8 cellular contexts compared by ENCODE assay signal in the genomic region with DNA sequence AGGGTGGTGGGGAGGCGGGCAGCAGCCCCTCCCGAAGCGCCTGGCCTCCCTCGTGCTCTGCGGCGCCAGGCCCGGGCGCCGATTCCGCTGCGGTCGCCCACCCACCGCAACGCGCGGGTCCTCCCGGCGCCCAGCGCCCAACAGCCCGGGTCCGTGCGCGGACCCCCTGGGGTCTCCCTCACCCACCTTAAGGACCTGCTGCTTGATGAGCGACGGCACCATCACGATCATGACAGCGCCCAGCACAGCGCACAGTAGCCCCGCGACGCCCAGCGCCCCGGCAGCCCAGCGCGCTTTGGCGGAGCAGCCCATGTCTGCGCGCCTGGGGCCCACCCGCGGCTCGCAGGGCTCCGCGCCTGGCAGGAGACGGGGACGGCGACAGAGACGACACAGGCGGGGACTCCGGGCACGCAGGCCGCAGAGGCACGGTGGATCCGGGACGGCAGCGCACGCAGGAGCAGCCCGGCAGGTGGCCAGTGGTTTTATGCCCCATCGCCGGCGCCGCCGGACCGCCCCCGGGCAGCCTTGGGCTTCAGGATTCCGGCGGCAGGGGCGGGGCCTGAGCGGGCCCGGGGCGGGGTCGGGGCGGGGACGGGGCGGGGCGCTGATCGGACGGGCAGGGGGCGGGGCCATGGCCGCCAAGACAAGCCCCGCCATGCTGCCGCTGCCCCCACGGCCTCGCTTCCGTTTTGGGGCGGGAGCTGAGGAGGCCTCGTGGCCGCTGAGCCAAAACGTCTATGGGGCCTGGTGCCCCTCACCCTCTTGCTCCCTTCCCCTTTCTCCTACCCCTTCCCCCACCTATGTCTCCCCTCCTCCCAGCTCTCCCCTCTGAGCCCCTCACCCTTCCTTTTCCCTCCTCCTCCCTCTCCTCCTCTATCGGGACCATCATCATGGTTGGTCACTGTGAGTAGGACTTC. TPM values are rescaled to one million over a fixed set of nuclear protein-coding genes. Genes with fewer than 3 reads are reported as not detected.
DNase-seq lines count a peak whose midpoint lies in the region; ATAC-seq and TF ChIP-seq lines count a peak whose summit lies in the region.

A gene with protein sequence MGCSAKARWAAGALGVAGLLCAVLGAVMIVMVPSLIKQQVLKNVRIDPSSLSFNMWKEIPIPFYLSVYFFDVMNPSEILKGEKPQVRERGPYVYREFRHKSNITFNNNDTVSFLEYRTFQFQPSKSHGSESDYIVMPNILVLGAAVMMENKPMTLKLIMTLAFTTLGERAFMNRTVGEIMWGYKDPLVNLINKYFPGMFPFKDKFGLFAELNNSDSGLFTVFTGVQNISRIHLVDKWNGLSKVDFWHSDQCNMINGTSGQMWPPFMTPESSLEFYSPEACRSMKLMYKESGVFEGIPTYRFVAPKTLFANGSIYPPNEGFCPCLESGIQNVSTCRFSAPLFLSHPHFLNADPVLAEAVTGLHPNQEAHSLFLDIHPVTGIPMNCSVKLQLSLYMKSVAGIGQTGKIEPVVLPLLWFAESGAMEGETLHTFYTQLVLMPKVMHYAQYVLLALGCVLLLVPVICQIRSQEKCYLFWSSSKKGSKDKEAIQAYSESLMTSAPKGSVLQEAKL (minus strand): TSS at position 456 of the 917 bp plus-strand sequence. CDS start 144 bp downstream, at position 312.

- ATAC-seq in GM19043 (IDR thresholded peaks at IDR 0.05; ENCODE audit: low read depth, unreplicated experiment) (peak; percentile 65), HG03342 (IDR thresholded peaks at IDR 0.05; ENCODE audit: unreplicated experiment) (peak; percentile 65)

- TF ChIP-seq RAD21 in liver (IDR thresholded peaks at IDR 0.05), result peak in 1 of 2 donors; percentile 53

- peaks cover 54% of the 10 kb centered on the region for H3K36me3 Mint-ChIP-seq in dendritic cell treated with granulocyte-macrophage colony-stimulating factor and Interleukin-4, amounts not matched to agents 40 ng/mL and 50 ng/mL, for 4 days (ENCODE audit: low read depth)

- H3K9me3 Mint-ChIP-seq in dendritic cell treated with granulocyte-macrophage colony-stimulating factor and Interleukin-4, amounts not matched to agents 40 ng/mL and 50 ng/mL, for 4 days, result no peaks in the 10 kb centered on the region

- H3K27ac ChIP-seq in liver (ENCODE audit: low read depth in 1 of 2, low read length in 2 of 2), result peak within 1 kb of the TSS; percentile 90 to 95

- no peaks in the 10 kb centered on the region for H3K9me3 ChIP-seq in liver (ENCODE audit: control insufficient read depth in 4 of 4, low read length in 3 of 4)

- H3K27me3 ChIP-seq in liver (ENCODE audit: control insufficient read depth in 4 of 4, insufficient read depth in 4 of 4, low read length in 3 of 4), result no peaks in the 10 kb centered on the region

- H3K9ac ChIP-seq in liver (ENCODE audit: low read depth in 1 of 2, low read length in 2 of 2), result peak within 1 kb of the TSS; percentile 77 to 88

- DNase-seq in AML-193 (lab: John Stamatoyannopoulos, UW) (peak; percentile 62 to 67), NCI-H524 (lab: John Stamatoyannopoulos, UW) (peak; percentile 40 to 76)
- peak; percentile 67 for DNase-seq in activated CD4-positive, alpha-beta T cell treated with anti-CD3 and anti-CD28 coated beads, Interleukin-2, amount 50 U/mL, for 1 hour
- peak; percentile 71 for DNase-seq in stimulated activated CD4-positive, alpha-beta T cell treated with anti-CD3 and anti-CD28 coated beads, Interleukin-4, amount 100 ng/mL, for 24 hours

- under 1% methylated on average over 89 of the region's 89 CpGs for WGBS in liver

- intact Hi-C loops in dendritic cell treated with granulocyte-macrophage colony-stimulating factor and Interleukin-4, amounts not matched to agents 40 ng/mL and 50 ng/mL, for 4 days (cut with micrococcal nuclease), result loop anchor here (2.0 kb wide), 1 partner anchor 35 kb away; no protein-coding TSS in a partner anchor

- peak within 1 kb of the TSS; percentile 97 for H3K27ac Mint-ChIP-seq in dendritic cell treated with granulocyte-macrophage colony-stimulating factor and Interleukin-4, amounts not matched to agents 40 ng/mL and 50 ng/mL, for 4 days

- peaks cover 6 to 37% (median 26%) of the 10 kb centered on the region in 4 donors for H3K4me1 ChIP-seq in liver (ENCODE audit: control insufficient read depth in 4 of 4, insufficient read depth in 4 of 4, low read length in 3 of 4)

- H3K4me1 Mint-ChIP-seq in dendritic cell treated with granulocyte-macrophage colony-stimulating factor and Interleukin-4, amounts not matched to agents 40 ng/mL and 50 ng/mL, for 4 days (ENCODE audit: low read depth), result peaks cover 76% of the 10 kb centered on the region

- peaks cover 2 to 10% (median 3%) of the 10 kb centered on the region in 4 donors for H3K36me3 ChIP-seq in liver (ENCODE audit: control insufficient read depth in 4 of 4, insufficient read depth in 3 of 4, low read depth in 1 of 4, low read length in 3 of 4)

- TF ChIP-seq CTCF in liver (IDR thresholded peaks at IDR 0.05; ENCODE audit: low read depth, low read length, missing input control), result peak; percentile 28

- H3K4me3 Mint-ChIP-seq in dendritic cell treated with granulocyte-macrophage colony-stimulating factor and Interleukin-4, amounts not matched to agents 40 ng/mL and 50 ng/mL, for 4 days, result peak within 1 kb of the TSS; percentile 94

- peak within 1 kb of the TSS; percentile 82 to 87 (median 86) for H3K4me3 ChIP-seq in liver (ENCODE audit: low read depth in 1 of 3, low read length in 3 of 3)

- peaks cover 3% of the 10 kb centered on the region for H3K27me3 Mint-ChIP-seq in dendritic cell treated with granulocyte-macrophage colony-stimulating factor and Interleukin-4, amounts not matched to agents 40 ng/mL and 50 ng/mL, for 4 days

TF ChIP-seq in liver, 16 proteins besides CTCF, POLR2A, EP300 and RAD21:
- TF ChIP-seq, protein P1, sequence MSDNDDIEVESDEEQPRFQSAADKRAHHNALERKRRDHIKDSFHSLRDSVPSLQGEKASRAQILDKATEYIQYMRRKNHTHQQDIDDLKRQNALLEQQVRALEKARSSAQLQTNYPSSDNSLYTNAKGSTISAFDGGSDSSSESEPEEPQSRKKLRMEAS (IDR thresholded peaks at IDR 0.05), result peak; percentile 17
- TF ChIP-seq, protein P2, sequence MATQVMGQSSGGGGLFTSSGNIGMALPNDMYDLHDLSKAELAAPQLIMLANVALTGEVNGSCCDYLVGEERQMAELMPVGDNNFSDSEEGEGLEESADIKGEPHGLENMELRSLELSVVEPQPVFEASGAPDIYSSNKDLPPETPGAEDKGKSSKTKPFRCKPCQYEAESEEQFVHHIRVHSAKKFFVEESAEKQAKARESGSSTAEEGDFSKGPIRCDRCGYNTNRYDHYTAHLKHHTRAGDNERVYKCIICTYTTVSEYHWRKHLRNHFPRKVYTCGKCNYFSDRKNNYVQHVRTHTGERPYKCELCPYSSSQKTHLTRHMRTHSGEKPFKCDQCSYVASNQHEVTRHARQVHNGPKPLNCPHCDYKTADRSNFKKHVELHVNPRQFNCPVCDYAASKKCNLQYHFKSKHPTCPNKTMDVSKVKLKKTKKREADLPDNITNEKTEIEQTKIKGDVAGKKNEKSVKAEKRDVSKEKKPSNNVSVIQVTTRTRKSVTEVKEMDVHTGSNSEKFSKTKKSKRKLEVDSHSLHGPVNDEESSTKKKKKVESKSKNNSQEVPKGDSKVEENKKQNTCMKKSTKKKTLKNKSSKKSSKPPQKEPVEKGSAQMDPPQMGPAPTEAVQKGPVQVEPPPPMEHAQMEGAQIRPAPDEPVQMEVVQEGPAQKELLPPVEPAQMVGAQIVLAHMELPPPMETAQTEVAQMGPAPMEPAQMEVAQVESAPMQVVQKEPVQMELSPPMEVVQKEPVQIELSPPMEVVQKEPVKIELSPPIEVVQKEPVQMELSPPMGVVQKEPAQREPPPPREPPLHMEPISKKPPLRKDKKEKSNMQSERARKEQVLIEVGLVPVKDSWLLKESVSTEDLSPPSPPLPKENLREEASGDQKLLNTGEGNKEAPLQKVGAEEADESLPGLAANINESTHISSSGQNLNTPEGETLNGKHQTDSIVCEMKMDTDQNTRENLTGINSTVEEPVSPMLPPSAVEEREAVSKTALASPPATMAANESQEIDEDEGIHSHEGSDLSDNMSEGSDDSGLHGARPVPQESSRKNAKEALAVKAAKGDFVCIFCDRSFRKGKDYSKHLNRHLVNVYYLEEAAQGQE (IDR thresholded peaks at IDR 0.05), result peak; percentile 85
- TF ChIP-seq, protein P3, sequence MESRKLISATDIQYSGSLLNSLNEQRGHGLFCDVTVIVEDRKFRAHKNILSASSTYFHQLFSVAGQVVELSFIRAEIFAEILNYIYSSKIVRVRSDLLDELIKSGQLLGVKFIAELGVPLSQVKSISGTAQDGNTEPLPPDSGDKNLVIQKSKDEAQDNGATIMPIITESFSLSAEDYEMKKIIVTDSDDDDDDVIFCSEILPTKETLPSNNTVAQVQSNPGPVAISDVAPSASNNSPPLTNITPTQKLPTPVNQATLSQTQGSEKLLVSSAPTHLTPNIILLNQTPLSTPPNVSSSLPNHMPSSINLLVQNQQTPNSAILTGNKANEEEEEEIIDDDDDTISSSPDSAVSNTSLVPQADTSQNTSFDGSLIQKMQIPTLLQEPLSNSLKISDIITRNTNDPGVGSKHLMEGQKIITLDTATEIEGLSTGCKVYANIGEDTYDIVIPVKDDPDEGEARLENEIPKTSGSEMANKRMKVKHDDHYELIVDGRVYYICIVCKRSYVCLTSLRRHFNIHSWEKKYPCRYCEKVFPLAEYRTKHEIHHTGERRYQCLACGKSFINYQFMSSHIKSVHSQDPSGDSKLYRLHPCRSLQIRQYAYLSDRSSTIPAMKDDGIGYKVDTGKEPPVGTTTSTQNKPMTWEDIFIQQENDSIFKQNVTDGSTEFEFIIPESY (IDR thresholded peaks at IDR 0.05), result no peak
- peak; percentile 83 for TF ChIP-seq YY1 (IDR thresholded peaks at IDR 0.05)
TF ChIP-seq in liver: peak in this region for 3.

RNA-seq across cellular contexts. Expression of the gene that starts here (rescaled TPM):
- 100 to 1,000 TPM in 1 of 2 donors, 10 to 100 TPM in 1; 85.3 to 169 TPM for total RNA-seq in liver
- polyA plus RNA-seq in liver, result 100 to 1,000 TPM; 112 to 289 TPM

Comparison
In these comparisons a context has a peak if more than half of its experiments do, and no peak if none do; other contexts are left out.
1. Peak in every context shown above with its lines: DNase-seq, ATAC-seq, H3K4me3 ChIP-seq and H3K27ac ChIP-seq.